ENCODE assay signal across 22 cellular contexts in the genomic region with DNA sequence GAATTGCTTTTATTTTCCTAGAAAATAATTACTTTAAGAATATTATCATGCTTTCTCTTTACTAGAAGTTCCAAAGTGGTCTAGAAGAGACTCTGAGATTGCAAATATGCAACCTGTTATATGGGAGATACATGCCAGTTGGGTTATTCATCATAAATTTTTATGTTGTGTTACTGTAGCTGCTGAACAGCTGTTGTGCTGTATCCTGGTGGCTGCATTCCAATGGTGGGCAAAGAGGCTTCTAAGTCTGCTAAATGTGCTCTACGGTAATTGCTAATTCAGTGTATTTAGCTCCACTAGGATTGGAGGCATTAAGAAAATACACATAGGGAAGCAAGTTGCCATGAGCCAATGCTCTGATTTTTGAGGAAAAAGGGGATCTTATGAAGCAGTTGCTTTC.
DNase-seq lines count a peak whose midpoint lies in the region; ATAC-seq lines count a peak whose summit lies in the region.
"Had no signal": no experiment of that assay in that cellular context is flagged by ENCODE, and none has a peak within 500 bp of the region (broad histone marks: within the 10 kb centered on the region; RNA-seq: fewer than 3 reads in every experiment).

No MANE protein-coding gene starts in this region.

- no peak overlapping the region for H4K91ac ChIP-seq in mesenchymal stem cell (ENCODE audit: low read length)

- WGBS in mesenchymal stem cell = 95% methylated on average over 1 of the region's 1 CpG

- no peaks in the 10 kb centered on the region for H3K27me3 ChIP-seq in mesenchymal stem cell (ENCODE audit: control insufficient read depth in 1 of 2, insufficient read depth in 1 of 2, low read length in 2 of 2)
- H3K27me3 ChIP-seq: Peyer's patch, SJSA1 had no signal

- H2BK12ac ChIP-seq in mesenchymal stem cell (ENCODE audit: low read length in 2 of 2) = no peak overlapping the region

- no peak overlapping the region for H3K4me2 ChIP-seq in mesenchymal stem cell (ENCODE audit: low read length, poor library complexity, severe bottlenecking)
- H3K4me2 ChIP-seq: A549 had no signal

- no peaks in the 10 kb centered on the region for H3K79me1 ChIP-seq in mesenchymal stem cell (replicated peaks; ENCODE audit: low read length, poor library complexity, severe bottlenecking)

- H3K18ac ChIP-seq in mesenchymal stem cell (ENCODE audit: low read depth in 1 of 2, low read length in 2 of 2) = no peak overlapping the region

- H3K36me3 ChIP-seq in mesenchymal stem cell (ENCODE audit: control insufficient read depth in 1 of 2, insufficient read depth in 2 of 2, low read depth in 1 of 2, low read length in 2 of 2) = no peaks in the 10 kb centered on the region
- H3K36me3 ChIP-seq: Peyer's patch, SJSA1 had no signal

- no peak overlapping the region for H2BK15ac ChIP-seq in mesenchymal stem cell (ENCODE audit: low read depth, poor library complexity, severe bottlenecking)

- H3K4me1 ChIP-seq in mesenchymal stem cell (ENCODE audit: control insufficient read depth, insufficient read depth, low read depth, low read length) = no peaks in the 10 kb centered on the region
- H3K4me1 ChIP-seq: A549, Peyer's patch had no signal

- H2AK5ac ChIP-seq in mesenchymal stem cell (ENCODE audit: low read length, severe bottlenecking) = no peak overlapping the region

- no peak for ATAC-seq in HG02970 (IDR thresholded peaks at IDR 0.05; ENCODE audit: low FRiP score, unreplicated experiment)
- ATAC-seq: A549, K562 had no signal

- H3K14ac ChIP-seq in mesenchymal stem cell (ENCODE audit: low read length in 2 of 2) = no peak overlapping the region

- no peak overlapping the region for H3K9ac ChIP-seq in mesenchymal stem cell (ENCODE audit: low read length)
- H3K9ac ChIP-seq: GM23248 had no signal

- no peak overlapping the region for H3K4me3 ChIP-seq in mesenchymal stem cell (ENCODE audit: insufficient read depth in 1 of 2, low read depth in 1 of 2, low read length in 2 of 2)
- H3K4me3 ChIP-seq: A549, GM23248, K562, Peyer's patch, SJSA1 had no signal

- H3K4ac ChIP-seq in mesenchymal stem cell (ENCODE audit: low read depth in 1 of 2, low read length in 2 of 2) = no peak overlapping the region

- no peak overlapping the region for H2AFZ ChIP-seq in mesenchymal stem cell (ENCODE audit: low read depth, low read length)
- H2AFZ ChIP-seq: GM23248 had no signal

- H2BK120ac ChIP-seq in mesenchymal stem cell (ENCODE audit: low read depth, low read length) = no peak overlapping the region

- H3K9me3 ChIP-seq in mesenchymal stem cell (ENCODE audit: control insufficient read depth, low read length) = no peaks in the 10 kb centered on the region
- H3K9me3 ChIP-seq: A549, Peyer's patch, SJSA1 had no signal

- H2BK5ac ChIP-seq in mesenchymal stem cell (ENCODE audit: low read depth, low read length, poor library complexity, severe bottlenecking) = no peak overlapping the region

- no peak overlapping the region for H4K8ac ChIP-seq in mesenchymal stem cell (ENCODE audit: low read length)

- DNase-seq in GM03348 (ENCODE audit: low spot score) = peak; percentile 11
- DNase-seq in NCI-H446 treated with DMSO at 0.1 percent for 48 hours (lab: John Stamatoyannopoulos, UW) = peak; percentile 26
- peak; percentile 7 for DNase-seq in astrocyte of the hippocampus (ENCODE audit: low read depth, low spot score)
- DNase-seq in mesenchymal stem cell = no peak
- no peak for DNase-seq in stimulated activated CD8-positive, alpha-beta memory T cell treated with anti-CD3 and anti-CD28 coated beads, Interleukin-4, amount 100 ng/mL, for 48 hours
- no peak for DNase-seq in SKM-1 (lab: John Stamatoyannopoulos, UW; ENCODE audit: unreplicated experiment)
- no peak for DNase-seq in activated naive CD4-positive, alpha-beta T cell treated with anti-CD3 and anti-CD28 coated beads, Interleukin-2, amount 50 U/mL, for 16 hours
- DNase-seq: DMS79 treated with DMSO at 0.1 percent for 48 hours, GM23248, H9, HFFc6, MM.1S, NCI-H1048, NCI-H1417 treated with DMSO at 0.1 percent for 48 hours, NCI-H1930, NCI-H510A, NCI-H748 treated with DMSO at 0.1 percent for 48 hours, Peyer's patch had no signal

- H3K23ac ChIP-seq in mesenchymal stem cell (ENCODE audit: low read length in 2 of 2) = no peak overlapping the region

- peak overlapping the region; percentile 69 for H3K27ac ChIP-seq in mesenchymal stem cell (ENCODE audit: low read length, poor library complexity, severe bottlenecking)
- H3K27ac ChIP-seq: A549, GM23248, Peyer's patch, SJSA1 had no signal

Comparison
In these comparisons a context has a peak if more than half of its experiments do, and no peak if none do; other contexts are left out.
1. DNase-seq: peak in GM03348 (single experiment), NCI-H446 treated with DMSO at 0.1 percent for 48 hours (single experiment) and astrocyte of the hippocampus (single experiment); none in mesenchymal stem cell (single experiment), stimulated activated CD8-positive, alpha-beta memory T cell treated with anti-CD3 and anti-CD28 coated beads, Interleukin-4, amount 100 ng/mL, for 48 hours (single experiment), SKM-1 (single experiment) and activated naive CD4-positive, alpha-beta T cell treated with anti-CD3 and anti-CD28 coated beads, Interleukin-2, amount 50 U/mL, for 16 hours (single experiment).